ENCODE assay signal across 2 cellular contexts in the genomic region with DNA sequence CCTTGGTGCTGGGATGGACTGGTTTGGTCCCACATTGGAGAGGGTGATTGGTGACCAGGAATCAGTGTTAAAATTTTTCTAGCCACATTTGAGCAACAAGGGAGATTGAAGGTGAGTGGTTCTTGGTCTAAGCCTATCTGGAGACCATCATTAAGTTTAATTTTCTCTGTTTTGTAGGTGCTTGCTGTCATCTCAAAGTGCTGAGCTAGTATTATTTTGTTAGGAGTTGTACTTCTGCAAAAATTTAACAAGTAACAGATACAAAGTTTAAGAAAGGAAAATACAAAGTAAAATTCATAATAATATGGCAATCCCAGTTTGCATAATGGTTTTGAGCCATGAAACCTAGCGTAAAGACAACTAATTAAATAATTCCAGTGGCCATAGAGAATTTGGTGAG.
TF ChIP-seq lines count a peak whose summit lies in the region.

No MANE protein-coding gene starts in this region.

TF ChIP-seq in HepG2, 621 proteins besides CTCF, POLR2A, EP300 and RAD21:
- no peak for TF ChIP-seq ZNF7 (CRISPR knock-in tag; IDR thresholded peaks at IDR 0.05)
- TF ChIP-seq MAFK (conservative IDR thresholded peaks at IDR 0.05 in 1 of 2, IDR thresholded peaks at IDR 0.05 in 1 of 2; ENCODE audit: low read length in 2 of 2): peak; percentile 21 to 66; a peak in 2 of 4 replicates
- TF ChIP-seq ZNF552 (CRISPR knock-in tag; IDR thresholded peaks at IDR 0.05; ENCODE audit: borderline replicate concordance): no peak

TF ChIP-seq in IMR-90, 13 proteins besides CTCF, POLR2A, EP300 and RAD21:
- TF ChIP-seq FOS (IDR thresholded peaks at IDR 0.05; ENCODE audit: low read depth, low read length): no peak
- TF ChIP-seq MAFK (IDR thresholded peaks at IDR 0.05; ENCODE audit: low read depth, low read length): peak; percentile 61
